Comparison of ENCODE assay signal across 1 cellular context in genomic region chr22:33221566-33221965, GRCh38.
TF ChIP-seq lines count a peak whose summit lies in the region.

No MANE protein-coding gene starts in this region.

TF ChIP-seq in GM23338, 12 proteins besides CTCF, POLR2A, EP300 and RAD21 (continued from another document):
- TF ChIP-seq EZH2phosphoT487 (IDR thresholded peaks at IDR 0.05; ENCODE audit: unreplicated experiment) (no peak), STAT1 (IDR thresholded peaks at IDR 0.05; ENCODE audit: unreplicated experiment) (no peak), NANOG (IDR thresholded peaks at IDR 0.05; ENCODE audit: borderline replicate concordance) (no peak), CREB1 (CRISPR knock-in tag; IDR thresholded peaks at IDR 0.05; ENCODE audit: low read depth) (no peak), ETS1 (IDR thresholded peaks at IDR 0.05) (no peak), ZNF331 (CRISPR knock-in tag; IDR thresholded peaks at IDR 0.05; ENCODE audit: low read depth) (no peak)
